Comparison of ENCODE assay signal across 11 cellular contexts in genomic region chr7:102273749-102274712, GRCh38. TPM values are rescaled to one million over a fixed set of nuclear protein-coding genes. Genes with fewer than 3 reads are reported as not detected.
DNase-seq lines count a peak whose midpoint lies in the region; ATAC-seq, FAIRE-seq and TF ChIP-seq lines count a peak whose summit lies in the region.
"Had no signal": no experiment of that assay in that cellular context is flagged by ENCODE, and none has a peak within 500 bp of the region (broad histone marks: within the 10 kb centered on the region; RNA-seq: fewer than 3 reads in every experiment).

No MANE protein-coding gene starts in this region.

- TF ChIP-seq RAD21 in GM12878 (IDR thresholded peaks at IDR 0.05; ENCODE audit: insufficient read depth, low read depth, low read length) = no peak

- no peak overlapping the region for H3K4me3 ChIP-seq in GM12878
- H3K4me3 ChIP-seq in mucosa of descending colon = no peak overlapping the region
- no peak overlapping the region for H3K4me3 ChIP-seq in ascending aorta
- no peak overlapping the region for H3K4me3 ChIP-seq in spleen

- FAIRE-seq in GM12878 (lab: Jason Lieb, UNC) = no peak
- FAIRE-seq: G401.6 had no signal

- CTCF ChIA-PET in GM12878 (lab: Yijun Ruan, JAX) = interaction anchor here (0.6 to 5.6 kb wide), 4 partner anchors 117 to 1615 kb away, joined by 3 to 39 read pairs (median 5); no protein-coding TSS in a partner anchor

- WGBS in GM12878 (ENCODE audit: insufficient coverage, insufficient replicate concordance, low lambda C conversion rate, missing lambda C conversion rate) = 62% methylated on average over 23 of the region's 23 CpGs
- 84 to 92% (median 85%) methylated on average over 20 to 23 of the region's 23 CpGs for WGBS in spleen, 5 donors

- SMC1A ChIA-PET in GM12878 (lab: Charles Lee; ENCODE audit: uncharacterized antibody, unreplicated experiment) = interaction anchor here (0.6 to 1.4 kb wide), 2 partner anchors 118 to 622 kb away, joined by 3 read pairs; no protein-coding TSS in a partner anchor

- DNase-seq in GM04503 (ENCODE audit: low read depth) = peak; percentile 34
- DNase-seq in NCI-H2196 treated with DMSO at 0.1 percent for 48 hours (lab: John Stamatoyannopoulos, UW; ENCODE audit: unreplicated experiment) = peak; percentile 88
- no peak for DNase-seq in GM12878 (ENCODE audit: low read depth, low spot score)
- DNase-seq in mucosa of descending colon = peak; percentile 79 to 88 (median 82)
- DNase-seq in ascending aorta (ENCODE audit: low spot score in 2 of 2) = no peak
- no peak for DNase-seq in dermis blood vessel endothelial cell
- no peak for DNase-seq in spleen
- no peak for DNase-seq in KBM-7
- DNase-seq: naive thymus-derived CD8-positive, alpha-beta T cell; NCI-H2171 treated with DMSO at 0.1 percent for 48 hours had no signal

- no TSS peak for BruUV-seq in GM12878 (replicated peaks; lab: Mats Ljungman, UMichigan)

- intact Hi-C loops in GM12878 (cut with micrococcal nuclease; ENCODE audit: unreplicated experiment) = loop anchor here (2.0 kb wide), 2 partner anchors 459 to 585 kb away; no protein-coding TSS in a partner anchor
- intact Hi-C loops in mucosa of descending colon (cut with DNase I, micrococcal nuclease) = loop anchor here (5.0 kb wide), 2 partner anchors 672 to 732 kb away; no protein-coding TSS in a partner anchor
- intact Hi-C loops in ascending aorta (cut with DNase I) = loop anchor here (5.0 kb wide), 2 partner anchors 672 to 912 kb away; partner anchors contain the start of gene COL26A1
- intact Hi-C loops in spleen (cut with DNase I; ENCODE audit: low total_unique reads) = loop anchor here (2.0 kb wide), 1 partner anchor 731 kb away; no protein-coding TSS in a partner anchor

- H3K4me1 ChIP-seq in GM12878 (ENCODE audit: control insufficient read depth, insufficient read depth, low read length) = peaks cover 4% of the 10 kb centered on the region; the same call in 1 of the 2 replicates
- H3K4me1 ChIP-seq in mucosa of descending colon (ENCODE audit: low read depth) = peaks cover 14% of the 10 kb centered on the region
- no peaks in the 10 kb centered on the region for H3K4me1 ChIP-seq in ascending aorta
- peaks cover 0 to 13% (median 4%) of the 10 kb centered on the region in 6 donors for H3K4me1 ChIP-seq in spleen

- no peak overlapping the region for H3K9ac ChIP-seq in GM12878 (ENCODE audit: control insufficient read depth, insufficient read depth, low read length)

- H3K27ac ChIP-seq in GM12878 (ENCODE audit: control insufficient read depth, insufficient read depth) (no peak overlapping the region), ascending aorta (no peak overlapping the region), spleen (no peak overlapping the region)

- TF ChIP-seq POLR2A in GM12878 (IDR thresholded peaks at IDR 0.05; ENCODE audit: low read depth, low read length) = no peak
- TF ChIP-seq POLR2A in spleen (IDR thresholded peaks at IDR 0.05) = no peak

- POLR2A ChIA-PET in GM12878 (lab: Charles Lee) = no interaction called here

- no peaks in the 10 kb centered on the region for H3K79me2 ChIP-seq in GM12878 (ENCODE audit: control insufficient read depth, insufficient read depth, low read length)

- H3K4me2 ChIP-seq in GM12878 (ENCODE audit: control insufficient read depth, insufficient read depth) = no peak overlapping the region

- RAD21 ChIA-PET in GM12878 (lab: Charles Lee; ENCODE audit: unreplicated experiment) = interaction anchor here (0.6 to 2.7 kb wide), 4 partner anchors 63 to 731 kb away, joined by 4 to 14 read pairs (median 6); no protein-coding TSS in a partner anchor

- in situ Hi-C loops in GM12878 (cut with MboI) (loop anchor here (5.0 to 25.0 kb wide), 3 partner anchors 672 to 912 kb away; partner anchors contain the start of gene COL26A1), KBM-7 (cut with MboI; ENCODE audit: low pct_unique_long_range_greater_than_20kb, low sequenced_read_pairs) (loop anchor here (25.0 kb wide), 1 partner anchor 712 kb away; no protein-coding TSS in a partner anchor)

- H3K9me3 ChIP-seq in GM12878 (replicated peaks; ENCODE audit: control insufficient read depth, insufficient read depth, low read length) (no peaks in the 10 kb centered on the region), mucosa of descending colon (no peaks in the 10 kb centered on the region), ascending aorta (no peaks in the 10 kb centered on the region), spleen (no peaks in the 10 kb centered on the region)

- TF ChIP-seq CTCF in GM12878 (IDR thresholded peaks at IDR 0.05 in 2 of 3, conservative IDR thresholded peaks at IDR 0.05 in 1 of 3; ENCODE audit: control insufficient read depth in 2 of 3, extremely low read depth in 1 of 3, insufficient read depth in 1 of 3, low read depth in 3 of 3, low read length in 3 of 3) = no peak
- TF ChIP-seq CTCF in mucosa of descending colon (IDR thresholded peaks at IDR 0.05) = no peak
- TF ChIP-seq CTCF in ascending aorta (IDR thresholded peaks at IDR 0.05) = no peak
- no peak for TF ChIP-seq CTCF in spleen (IDR thresholded peaks at IDR 0.05 in 8 of 11, conservative IDR thresholded peaks at IDR 0.05 in 3 of 11)

- no peaks in the 10 kb centered on the region for H4K20me1 ChIP-seq in GM12878 (ENCODE audit: control insufficient read depth, insufficient read depth)

- H3K27me3 ChIP-seq in GM12878 (replicated peaks in 1 of 2; ENCODE audit: control insufficient read depth in 2 of 2, insufficient read depth in 2 of 2, low read length in 1 of 2) = no peaks in the 10 kb centered on the region
- H3K27me3 ChIP-seq in ascending aorta = no peaks in the 10 kb centered on the region
- H3K27me3 ChIP-seq in spleen (replicated peaks in 1 of 7) = no peaks in the 10 kb centered on the region

- H3K36me3 ChIP-seq in GM12878 (ENCODE audit: control insufficient read depth in 2 of 2, insufficient read depth in 2 of 2, low read length in 1 of 2) = no peaks in the 10 kb centered on the region; a peak in 1 of 4 replicates
- no peaks in the 10 kb centered on the region for H3K36me3 ChIP-seq in mucosa of descending colon (ENCODE audit: low read depth)
- no peaks in the 10 kb centered on the region for H3K36me3 ChIP-seq in ascending aorta
- H3K36me3 ChIP-seq in spleen = no peaks in the 10 kb centered on the region

- ATAC-seq in GM12878 = peak; percentile 17; the same call in 1 of the 3 replicates
- ATAC-seq in mucosa of descending colon = peak; percentile 94
- ATAC-seq: naive thymus-derived CD8-positive, alpha-beta T cell had no signal

- no peak for TF ChIP-seq EP300 in GM12878 (IDR thresholded peaks at IDR 0.05; ENCODE audit: borderline replicate concordance in 1 of 2, control insufficient read depth in 1 of 2, low read depth in 2 of 2, low read length in 2 of 2)

- no peak overlapping the region for H2AFZ ChIP-seq in GM12878 (ENCODE audit: control insufficient read depth, low read depth, low read length)

TF ChIP-seq in GM12878, 131 proteins besides CTCF, POLR2A, EP300 and RAD21 (continues in another document):
- TF ChIP-seq MTA3 (IDR thresholded peaks at IDR 0.05; ENCODE audit: borderline replicate concordance, low read length) = no peak
- TF ChIP-seq ZNF592 (IDR thresholded peaks at IDR 0.05) = no peak
- no peak for TF ChIP-seq PAX8 (IDR thresholded peaks at IDR 0.05)

RNA-seq across cellular contexts. Expression of gene SH2B2, which starts 12.6 kb away (rescaled TPM):
- 23.0 and 36.2 TPM in 2 replicates for total RNA-seq in GM12878 (2013; cell fraction: nucleolus; rRNA removed)
- total RNA-seq in GM12878 (2014; rRNA removed) = 17.7 and 29.7 TPM in 2 replicates
- 6.2 and 7.4 TPM in 2 replicates for total RNA-seq in GM12878 (2014; rRNA removed; fragmentation: Illumina TruSeq; extraction: Trizol)
- 54.1 and 55.1 TPM in 2 replicates for total RNA-seq in GM12878 (2021)
- 4.9 TPM for polyA plus RNA-seq in GM12878 (2011; ENCODE audit: low read depth)
- polyA plus RNA-seq in GM12878 (2011; rRNA removed) = 4.4 and 6.1 TPM in 2 replicates
- polyA plus RNA-seq in GM12878 (2011; cell fraction: cytosol; rRNA removed) = 11.5 and 16.0 TPM in 2 replicates
- 10.7 and 19.6 TPM in 2 replicates for polyA plus RNA-seq in GM12878 (2011; cell fraction: nucleus; rRNA removed)
- 28.7 and 31.7 TPM in 2 replicates for polyA plus RNA-seq in GM12878 (2012)
- polyA plus RNA-seq in GM12878 (2014; fragmentation: Illumina TruSeq; extraction: Trizol) = 1.2 and 6.7 TPM in 2 replicates
- polyA plus RNA-seq in GM12878 (2014; fragmentation: Nextera tagmentation; extraction: Ambion mirVana) = under 1 TPM in 1 of 2 experiments, not detected in 1; 0.13 TPM
- 30.6 and 37.2 TPM in 2 replicates for polyA plus RNA-seq in GM12878 (2014; rRNA removed)
- polyA plus RNA-seq in GM12878 (2016; fragmentation: Nextera tagmentation; extraction: Ambion mirVana) = 10 to 100 TPM in 1 of 2 experiments, 1 to 10 TPM in 1; 1.4 to 24.6 TPM
- 9.5 and 10.2 TPM in 2 replicates for polyA minus RNA-seq in GM12878 (2011; rRNA and poly(A)+ RNA removed)
- 9.9 and 12.2 TPM in 2 replicates for polyA minus RNA-seq in GM12878 (2011; cell fraction: cytosol; rRNA and poly(A)+ RNA removed)
- 3.9 and 7.9 TPM in 2 replicates for polyA minus RNA-seq in GM12878 (2011; cell fraction: nucleus; rRNA and poly(A)+ RNA removed)
- 1 to 10 TPM; 2.3 to 3.7 (median 2.7) TPM for total RNA-seq in mucosa of descending colon
- 4.2 TPM for total RNA-seq in ascending aorta
- total RNA-seq in dermis blood vessel endothelial cell = 2.5 and 4.4 TPM in 2 replicates
- total RNA-seq in spleen = 10 to 100 TPM; 23.2 to 36.9 (median 29.4) TPM
- 10 to 100 TPM; 13.4 to 31.2 (median 15.5) TPM for polyA plus RNA-seq in spleen

Comparison
In these comparisons a context has a peak if more than half of its experiments do, and no peak if none do; other contexts are left out.
1. DNase-seq: peak in GM04503 (single experiment), NCI-H2196 treated with DMSO at 0.1 percent for 48 hours (single experiment) and mucosa of descending colon (3 of 3); none in GM12878 (single experiment), ascending aorta (0 of 2), dermis blood vessel endothelial cell (single experiment), spleen (single experiment) and KBM-7 (single experiment).